13 cellular contexts compared by ENCODE assay signal in the genomic region with DNA sequence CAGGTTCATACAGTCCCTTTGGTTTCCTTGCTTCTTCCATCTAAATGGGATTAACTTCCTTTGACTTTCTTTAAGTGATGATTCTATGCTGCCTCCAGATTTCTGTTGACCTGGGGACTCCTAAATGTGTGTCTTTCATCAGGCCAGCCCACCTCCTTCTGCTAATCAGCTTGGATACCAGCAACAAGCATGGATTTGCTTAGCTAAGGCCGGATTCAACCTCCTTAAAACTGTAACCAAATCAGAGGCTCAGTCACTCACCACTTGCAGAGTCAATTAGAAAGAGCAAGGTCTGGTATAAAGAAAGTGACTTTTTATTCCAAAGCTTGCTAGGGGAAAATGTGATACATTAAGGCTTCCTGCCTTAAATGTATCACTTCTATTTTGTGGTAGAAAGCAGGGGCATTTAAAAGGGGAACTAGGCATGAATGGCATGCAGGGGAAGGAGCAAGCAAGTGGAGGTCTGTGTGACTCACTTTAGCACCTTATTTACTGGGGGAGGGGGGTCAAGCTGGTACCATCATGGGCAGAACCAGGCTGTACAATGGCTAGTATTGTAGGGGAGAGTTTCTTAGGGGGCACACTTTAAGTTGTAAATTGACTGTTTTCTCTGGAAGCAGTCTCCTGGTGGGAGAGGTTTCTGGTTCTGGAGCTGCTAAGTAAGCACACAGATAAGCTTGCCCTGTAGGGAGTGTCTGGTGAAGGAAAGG.
DNase-seq lines count a peak whose midpoint lies in the region; ATAC-seq and TF ChIP-seq lines count a peak whose summit lies in the region.
"Had no signal": no experiment of that assay in that cellular context is flagged by ENCODE, and none has a peak within 500 bp of the region (broad histone marks: within the 10 kb centered on the region; RNA-seq: fewer than 3 reads in every experiment).

No MANE protein-coding gene starts in this region.

- no peak overlapping the region for H3K4me3 Mint-ChIP-seq in activated CD8-positive, alpha-beta T cell treated with anti-CD3 and anti-CD28 coated beads for 36 hours
- H3K4me3 Mint-ChIP-seq in activated CD8-positive, alpha-beta T cell treated with anti-CD3 and anti-CD28 coated beads, Interleukin-2, amount 10 ng/mL, durations not matched to agents 7 days and 5 days: no peak overlapping the region
- peak overlapping the region; percentile 33 to 37 for H3K4me3 Mint-ChIP-seq in stimulated activated naive B cell treated with anti-CD40 and anti-IgM and Interleukin-4, amounts not matched to agents 10 μg/mL and 1 μg/mL and 100 μg/mL, for 72 hours

- 0 to 21% methylated on average over 1 of the region's 1 CpG for WGBS in ectodermal cell, 2 experiments

- H3K27ac ChIP-seq in ectodermal cell (ENCODE audit: insufficient read depth, low read depth, low read length, poor library complexity, severe bottlenecking) (peak overlapping the region; percentile 11), tibial artery (no peak overlapping the region), breast epithelium (no peak overlapping the region)

- no peaks in the 10 kb centered on the region for H3K36me3 Mint-ChIP-seq in activated CD8-positive, alpha-beta T cell treated with anti-CD3 and anti-CD28 coated beads for 36 hours (ENCODE audit: low read depth)
- H3K36me3 Mint-ChIP-seq in activated CD8-positive, alpha-beta T cell treated with anti-CD3 and anti-CD28 coated beads, Interleukin-2, amount 10 ng/mL, durations not matched to agents 7 days and 5 days (ENCODE audit: low read depth): no peaks in the 10 kb centered on the region
- peaks cover 0 to 2% of the 10 kb centered on the region in 2 donors for H3K36me3 Mint-ChIP-seq in stimulated activated naive B cell treated with anti-CD40 and anti-IgM and Interleukin-4, amounts not matched to agents 10 μg/mL and 1 μg/mL and 100 μg/mL, for 72 hours

- no peaks in the 10 kb centered on the region for H3K27me3 ChIP-seq in ectodermal cell (ENCODE audit: control insufficient read depth, insufficient read depth, low read length, poor library complexity, severe bottlenecking)
- no peaks in the 10 kb centered on the region for H3K27me3 ChIP-seq in tibial artery
- no peaks in the 10 kb centered on the region for H3K27me3 ChIP-seq in breast epithelium

- TF ChIP-seq CTCF in activated CD8-positive, alpha-beta T cell treated with anti-CD3 and anti-CD28 coated beads for 36 hours (IDR thresholded peaks at IDR 0.05): no peak
- no peak for TF ChIP-seq CTCF in tibial artery (IDR thresholded peaks at IDR 0.05)
- no peak for TF ChIP-seq CTCF in breast epithelium (IDR thresholded peaks at IDR 0.05)

- ATAC-seq in activated CD8-positive, alpha-beta T cell treated with anti-CD3 and anti-CD28 coated beads for 36 hours: peak; percentile 60
- ATAC-seq in activated CD8-positive, alpha-beta T cell treated with anti-CD3 and anti-CD28 coated beads, Interleukin-2, amount 10 ng/mL, durations not matched to agents 7 days and 5 days: no peak
- peak; percentile 98 to 99 for ATAC-seq in stimulated activated naive B cell treated with anti-CD40 and anti-IgM and Interleukin-4, amounts not matched to agents 10 μg/mL and 1 μg/mL and 100 μg/mL, for 72 hours (replicated peaks)
- ATAC-seq in GM21360 (IDR thresholded peaks at IDR 0.05; ENCODE audit: unreplicated experiment): no peak

- CTCF ChIA-PET in activated CD8-positive, alpha-beta T cell treated with anti-CD3 and anti-CD28 coated beads for 36 hours (lab: Charles Lee): interaction anchor here (1.2 kb wide), 1 partner anchor 13 kb away, joined by 4 read pairs; no protein-coding TSS in a partner anchor
- CTCF ChIA-PET in activated CD8-positive, alpha-beta T cell treated with anti-CD3 and anti-CD28 coated beads, Interleukin-2, amount 10 ng/mL, durations not matched to agents 7 days and 5 days (lab: Charles Lee): interaction anchor here (1.2 kb wide), 1 partner anchor 8 kb away, joined by 6 read pairs; no protein-coding TSS in a partner anchor

- H3K9me3 ChIP-seq in ectodermal cell (ENCODE audit: control insufficient read depth, low read length) (no peaks in the 10 kb centered on the region), tibial artery (no peaks in the 10 kb centered on the region), breast epithelium (no peaks in the 10 kb centered on the region)

- H3K36me3 ChIP-seq in ectodermal cell (ENCODE audit: control insufficient read depth, insufficient read depth, low read length): no peaks in the 10 kb centered on the region
- no peaks in the 10 kb centered on the region for H3K36me3 ChIP-seq in tibial artery
- H3K36me3 ChIP-seq in breast epithelium: no peaks in the 10 kb centered on the region

- POLR2A ChIA-PET in activated CD8-positive, alpha-beta T cell treated with anti-CD3 and anti-CD28 coated beads for 36 hours (lab: Charles Lee): no interaction called here
- POLR2A ChIA-PET in activated CD8-positive, alpha-beta T cell treated with anti-CD3 and anti-CD28 coated beads, Interleukin-2, amount 10 ng/mL, durations not matched to agents 7 days and 5 days (lab: Charles Lee): no interaction called here

- no peak overlapping the region for H3K4me3 ChIP-seq in ectodermal cell (ENCODE audit: insufficient read depth, low read depth, low read length)
- H3K4me3 ChIP-seq in tibial artery: no peak overlapping the region
- H3K4me3 ChIP-seq in breast epithelium: no peak overlapping the region

- H3K9me3 Mint-ChIP-seq in activated CD8-positive, alpha-beta T cell treated with anti-CD3 and anti-CD28 coated beads for 36 hours: no peaks in the 10 kb centered on the region
- H3K9me3 Mint-ChIP-seq in activated CD8-positive, alpha-beta T cell treated with anti-CD3 and anti-CD28 coated beads, Interleukin-2, amount 10 ng/mL, durations not matched to agents 7 days and 5 days (ENCODE audit: insufficient read depth): no peaks in the 10 kb centered on the region
- peaks cover 0 to 2% of the 10 kb centered on the region in 2 donors for H3K9me3 Mint-ChIP-seq in stimulated activated naive B cell treated with anti-CD40 and anti-IgM and Interleukin-4, amounts not matched to agents 10 μg/mL and 1 μg/mL and 100 μg/mL, for 72 hours

- H3K27ac Mint-ChIP-seq in activated CD8-positive, alpha-beta T cell treated with anti-CD3 and anti-CD28 coated beads for 36 hours: no peak overlapping the region
- no peak overlapping the region for H3K27ac Mint-ChIP-seq in activated CD8-positive, alpha-beta T cell treated with anti-CD3 and anti-CD28 coated beads, Interleukin-2, amount 10 ng/mL, durations not matched to agents 7 days and 5 days
- peak overlapping the region; percentile 56 for H3K27ac Mint-ChIP-seq in stimulated activated naive B cell treated with anti-CD40 and anti-IgM and Interleukin-4, amounts not matched to agents 10 μg/mL and 1 μg/mL and 100 μg/mL, for 72 hours

- H3K4me1 ChIP-seq in ectodermal cell (ENCODE audit: control insufficient read depth, insufficient read depth, low read length) (peaks cover 5% of the 10 kb centered on the region), tibial artery (no peaks in the 10 kb centered on the region), breast epithelium (no peaks in the 10 kb centered on the region)

- no peak for TF ChIP-seq POLR2A in breast epithelium (IDR thresholded peaks at IDR 0.05)

- DNase-seq in activated CD8-positive, alpha-beta T cell treated with anti-CD3 and anti-CD28 coated beads for 36 hours: no peak
- no peak for DNase-seq in activated CD8-positive, alpha-beta T cell treated with anti-CD3 and anti-CD28 coated beads, Interleukin-2, amount 10 ng/mL, durations not matched to agents 7 days and 5 days
- DNase-seq in MV-4-11 (lab: John Stamatoyannopoulos, UW): peak; percentile 87
- peak; percentile 22 for DNase-seq in stimulated activated naive B cell treated with anti-CD40 and anti-IgM and Interleukin-4, amounts not matched to agents 10 μg/mL and 1 μg/mL and 100 μg/mL, for 72 hours
- no peak for DNase-seq in tibial artery
- no peak for DNase-seq in breast epithelium (ENCODE audit: low spot score in 2 of 2)
- DNase-seq: activated T-cell treated with anti-CD3 and anti-CD28 coated beads for 4 hours; anterior cingulate cortex; DMS 273 treated with DMSO at 0.1 percent for 48 hours; effector CD8-positive, alpha-beta T cell; NCI-H2171 had no signal

- intact Hi-C loops in activated CD8-positive, alpha-beta T cell treated with anti-CD3 and anti-CD28 coated beads for 36 hours (cut with micrococcal nuclease): no loop called here
- intact Hi-C loops in tibial artery (cut with DNase I; ENCODE audit: low total_unique reads): no loop called here
- intact Hi-C loops in breast epithelium (cut with DNase I; ENCODE audit: low total_unique reads): no loop called here

- peaks cover 1% of the 10 kb centered on the region for H3K27me3 Mint-ChIP-seq in activated CD8-positive, alpha-beta T cell treated with anti-CD3 and anti-CD28 coated beads for 36 hours
- no peaks in the 10 kb centered on the region for H3K27me3 Mint-ChIP-seq in activated CD8-positive, alpha-beta T cell treated with anti-CD3 and anti-CD28 coated beads, Interleukin-2, amount 10 ng/mL, durations not matched to agents 7 days and 5 days (ENCODE audit: low read depth)
- no peaks in the 10 kb centered on the region for H3K27me3 Mint-ChIP-seq in stimulated activated naive B cell treated with anti-CD40 and anti-IgM and Interleukin-4, amounts not matched to agents 10 μg/mL and 1 μg/mL and 100 μg/mL, for 72 hours

- peaks cover 4% of the 10 kb centered on the region for H3K4me1 Mint-ChIP-seq in activated CD8-positive, alpha-beta T cell treated with anti-CD3 and anti-CD28 coated beads for 36 hours (ENCODE audit: low read depth)
- H3K4me1 Mint-ChIP-seq in activated CD8-positive, alpha-beta T cell treated with anti-CD3 and anti-CD28 coated beads, Interleukin-2, amount 10 ng/mL, durations not matched to agents 7 days and 5 days (ENCODE audit: low read depth): no peaks in the 10 kb centered on the region
- H3K4me1 Mint-ChIP-seq in stimulated activated naive B cell treated with anti-CD40 and anti-IgM and Interleukin-4, amounts not matched to agents 10 μg/mL and 1 μg/mL and 100 μg/mL, for 72 hours: peaks cover 8 to 15% of the 10 kb centered on the region in 2 donors

Comparison
In these comparisons a context has a peak if more than half of its experiments do, and no peak if none do; other contexts are left out.
1. ATAC-seq: peak in activated CD8-positive, alpha-beta T cell treated with anti-CD3 and anti-CD28 coated beads for 36 hours (single experiment) and stimulated activated naive B cell treated with anti-CD40 and anti-IgM and Interleukin-4, amounts not matched to agents 10 μg/mL and 1 μg/mL and 100 μg/mL, for 72 hours (2 of 2); none in activated CD8-positive, alpha-beta T cell treated with anti-CD3 and anti-CD28 coated beads, Interleukin-2, amount 10 ng/mL, durations not matched to agents 7 days and 5 days (single experiment) and GM21360 (single experiment).
2. DNase-seq: peak in MV-4-11 (single experiment) and stimulated activated naive B cell treated with anti-CD40 and anti-IgM and Interleukin-4, amounts not matched to agents 10 μg/mL and 1 μg/mL and 100 μg/mL, for 72 hours (single experiment); none in activated CD8-positive, alpha-beta T cell treated with anti-CD3 and anti-CD28 coated beads for 36 hours (single experiment), activated CD8-positive, alpha-beta T cell treated with anti-CD3 and anti-CD28 coated beads, Interleukin-2, amount 10 ng/mL, durations not matched to agents 7 days and 5 days (single experiment), tibial artery (0 of 2) and breast epithelium (0 of 2).
3. H3K4me3 Mint-ChIP-seq: peak in stimulated activated naive B cell treated with anti-CD40 and anti-IgM and Interleukin-4, amounts not matched to agents 10 μg/mL and 1 μg/mL and 100 μg/mL, for 72 hours (2 of 2); none in activated CD8-positive, alpha-beta T cell treated with anti-CD3 and anti-CD28 coated beads for 36 hours (single experiment) and activated CD8-positive, alpha-beta T cell treated with anti-CD3 and anti-CD28 coated beads, Interleukin-2, amount 10 ng/mL, durations not matched to agents 7 days and 5 days (single experiment).